7 cellular contexts compared by ENCODE assay signal in the genomic region with DNA sequence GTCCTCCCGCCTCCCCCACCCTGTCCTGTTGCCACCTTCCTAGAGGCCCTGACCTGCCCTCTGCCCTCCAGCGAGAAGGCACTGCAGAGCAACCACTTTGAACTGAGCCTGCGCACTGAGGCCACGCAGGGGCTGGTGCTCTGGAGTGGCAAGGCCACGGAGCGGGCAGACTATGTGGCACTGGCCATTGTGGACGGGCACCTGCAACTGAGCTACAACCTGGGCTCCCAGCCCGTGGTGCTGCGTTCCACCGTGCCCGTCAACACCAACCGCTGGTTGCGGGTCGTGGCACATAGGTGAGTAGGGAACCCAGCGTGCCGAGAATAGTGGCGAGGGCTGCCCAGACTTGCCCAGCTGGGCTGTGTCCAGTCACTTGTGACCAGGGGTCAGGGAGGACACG. TPM values are rescaled to one million over a fixed set of nuclear protein-coding genes. Genes with fewer than 3 reads are reported as not detected.
"Had no signal": no experiment of that assay in that cellular context is flagged by ENCODE, and none has a peak within 500 bp of the region (broad histone marks: within the 10 kb centered on the region; RNA-seq: fewer than 3 reads in every experiment).

No MANE protein-coding gene starts in this region.

- H3K27ac ChIP-seq: HL-60 had no signal

- DNase-seq: IMR-90, KBM-7, KG1 had no signal

- H3K4me3 ChIP-seq: K562 had no signal

- ATAC-seq: K562 had no signal

- FAIRE-seq: K562 had no signal

RNA-seq across cellular contexts. Expression of a gene that starts 20.4 kb away (rescaled TPM):
- total RNA-seq: HT1080, IMR-90 had no signal
- polyA plus RNA-seq: IgD-negative memory B cell, IMR-90 had no signal

RNA-seq across cellular contexts. Expression of a gene that starts 53.8 kb away (rescaled TPM):
- polyA plus RNA-seq: IgD-negative memory B cell had no signal
